2 cellular contexts compared by ENCODE assay signal in genomic region chr16:88436796-88437195, GRCh38.
TF ChIP-seq lines count a peak whose summit lies in the region.

No MANE protein-coding gene starts in this region.

TF ChIP-seq in GM23338, 12 proteins besides CTCF, POLR2A, EP300 and RAD21:
- TF ChIP-seq POLR2AphosphoS5 (IDR thresholded peaks at IDR 0.05; ENCODE audit: low read depth) (no peak), EZH2 (IDR thresholded peaks at IDR 0.05; ENCODE audit: low read depth, unreplicated experiment) (no peak), NANOG (IDR thresholded peaks at IDR 0.05; ENCODE audit: borderline replicate concordance) (no peak), REST (IDR thresholded peaks at IDR 0.05; ENCODE audit: unreplicated experiment) (no peak), CREB1 (CRISPR knock-in tag; IDR thresholded peaks at IDR 0.05; ENCODE audit: low read depth) (no peak), ZNF462 (CRISPR knock-in tag; IDR thresholded peaks at IDR 0.05) (no peak), ETS1 (IDR thresholded peaks at IDR 0.05) (no peak), STAT1 (IDR thresholded peaks at IDR 0.05; ENCODE audit: unreplicated experiment) (no peak)

TF ChIP-seq in H1, 55 proteins besides CTCF, POLR2A, EP300 and RAD21:
- TF ChIP-seq SP2 (IDR thresholded peaks at IDR 0.05; ENCODE audit: low read length) (no peak), MAX (IDR thresholded peaks at IDR 0.05) (0 out of 2 replicates have a peak, but pooled peaks have one; percentile 32)
TF ChIP-seq in H1: peak in this region for 1.
